In the genomic region with DNA sequence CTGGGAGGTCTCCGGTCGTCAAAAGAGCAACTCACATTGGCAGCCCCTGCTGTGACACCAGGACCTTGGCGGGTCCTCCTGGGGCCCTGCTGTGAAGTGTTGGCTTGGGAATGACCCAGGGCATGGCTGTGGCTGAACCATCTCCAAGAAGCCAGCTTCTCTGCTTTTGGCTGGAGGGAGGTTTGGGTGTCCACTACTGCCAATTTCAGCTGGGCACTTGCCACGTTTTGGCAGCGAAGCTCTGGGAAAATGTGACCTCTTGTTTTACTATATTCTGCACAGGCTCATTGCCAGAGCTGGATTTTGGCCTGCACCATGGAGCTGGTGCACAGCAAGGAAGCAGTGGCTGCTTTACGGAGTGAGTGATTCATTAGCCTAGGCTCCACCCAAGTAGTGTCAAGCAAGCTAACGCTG, we compare ENCODE assay signal across 12 cellular contexts. TPM values are rescaled to one million over a fixed set of nuclear protein-coding genes. Genes with fewer than 3 reads are reported as not detected.
DNase-seq lines count a peak whose midpoint lies in the region; ATAC-seq, FAIRE-seq and TF ChIP-seq lines count a peak whose summit lies in the region.
"Had no signal": no experiment of that assay in that cellular context is flagged by ENCODE, and none has a peak within 500 bp of the region (broad histone marks: within the 10 kb centered on the region; RNA-seq: fewer than 3 reads in every experiment).

No MANE protein-coding gene starts in this region.

- H4K20me1 ChIP-seq in H1 (replicated peaks in 1 of 2; ENCODE audit: control insufficient read depth in 1 of 2, insufficient read depth in 2 of 2, low read length in 2 of 2) (no peaks in the 10 kb centered on the region), HepG2 (ENCODE audit: insufficient read depth, low read length) (no peaks in the 10 kb centered on the region), Karpas-422 (ENCODE audit: insufficient read depth, low read depth, low read length) (no peaks in the 10 kb centered on the region)

- H2BK120ac ChIP-seq in H1 (replicated peaks; ENCODE audit: low read depth, low read length) (no peak overlapping the region), mesendoderm (ENCODE audit: low read depth, low read length) (no peak overlapping the region)

- H3K23ac ChIP-seq in H1 (ENCODE audit: insufficient read length) (no peak overlapping the region), mesendoderm (ENCODE audit: low read length) (no peak overlapping the region)

- H3K4me3 ChIP-seq in H1 (ENCODE audit: extremely low read depth in 1 of 4, insufficient read depth in 2 of 4, low read depth in 3 of 4, low read length in 4 of 4), result no peak overlapping the region
- H3K4me3 ChIP-seq in HepG2 (replicated peaks in 1 of 3; ENCODE audit: insufficient read depth in 1 of 3, low read depth in 2 of 3, low read length in 3 of 3), result no peak overlapping the region
- no peak overlapping the region for H3K4me3 ChIP-seq in thoracic aorta
- no peak overlapping the region for H3K4me3 ChIP-seq in mesendoderm (ENCODE audit: low read length)
- H3K4me3 ChIP-seq in Karpas-422 (ENCODE audit: low read length), result no peak overlapping the region

- WGBS in H1 (ENCODE audit: extremely low coverage in 1 of 2, insufficient coverage in 1 of 2, insufficient read length in 1 of 2, insufficient replicate concordance in 2 of 2, low coverage in 1 of 2, low lambda C conversion rate in 2 of 2, missing lambda C conversion rate in 1 of 2), 2 experiments, result 82% methylated on average over 7 of the region's 7 CpGs; no CpG with 5 or more reads in 1 of the 2 experiments
- 37% methylated on average over 6 of the region's 7 CpGs for WGBS in HepG2 (ENCODE audit: low lambda C conversion rate)
- WGBS in mesendoderm (ENCODE audit: extremely low coverage, insufficient coverage, low lambda C conversion rate), result no CpG with 5 or more reads among the region's 7 CpGs

- H2BK12ac ChIP-seq in H1 (ENCODE audit: low read depth, low read length), result no peak overlapping the region

- CTCF ChIA-PET in H1 (lab: Charles Lee; ENCODE audit: partially characterized antibody) (interaction anchor here (0.5 to 1.3 kb wide), 2 partner anchors 47 to 174 kb away, joined by 3 to 4 read pairs; no protein-coding TSS in a partner anchor), HepG2 (lab: Yijun Ruan, JAX; ENCODE audit: low intra/inter-chr PET ratio, low total read pairs) (no interaction called here), RWPE1 (lab: Yijun Ruan, JAX) (interaction anchor here (0.8 kb wide), 1 partner anchor 10 kb away, joined by 3 read pairs; no protein-coding TSS in a partner anchor)

- ATAC-seq in HepG2 (peak; percentile 31; the same call in 2 of the 3 replicates), thoracic aorta (ENCODE audit: insufficient number of reproducible peaks, low FRiP score, low read depth) (peak; percentile 95)
- ATAC-seq: activated CD8-positive, alpha-beta memory T cell treated with anti-CD3 and anti-CD28 coated beads, Interleukin-2, amount 10 ng/mL, durations not matched to agents 7 days and 5 days had no signal

- intact Hi-C loops in HepG2 (cut with micrococcal nuclease; ENCODE audit: unreplicated experiment), result no loop called here

- H3K23me2 ChIP-seq in H1 (ENCODE audit: low read depth, low read length), result no peaks in the 10 kb centered on the region

- H4K91ac ChIP-seq in H1 (replicated peaks; ENCODE audit: insufficient read length, low read length), result no peak overlapping the region

- H3K56ac ChIP-seq in H1 (replicated peaks; ENCODE audit: insufficient read length, low read depth, low read length) (no peak overlapping the region), mesendoderm (ENCODE audit: low read length) (no peak overlapping the region)

- H3K27me3 ChIP-seq in H1 (replicated peaks in 1 of 4; ENCODE audit: control insufficient read depth in 3 of 4, extremely low read depth in 1 of 4, insufficient read depth in 3 of 4, low read length in 3 of 4), result no peaks in the 10 kb centered on the region
- peaks cover 0 to 1% of the 10 kb centered on the region in 2 experiments; a peak in 1 of 5 replicates for H3K27me3 ChIP-seq in HepG2 (ENCODE audit: control insufficient read depth in 1 of 2, insufficient read depth in 2 of 2, low read length in 2 of 2)
- no peaks in the 10 kb centered on the region for H3K27me3 ChIP-seq in thoracic aorta (replicated peaks; ENCODE audit: insufficient read depth)
- no peaks in the 10 kb centered on the region for H3K27me3 ChIP-seq in mesendoderm (ENCODE audit: insufficient read depth, low read length, poor library complexity)
- no peaks in the 10 kb centered on the region for H3K27me3 ChIP-seq in Karpas-422 (ENCODE audit: low read length)

- no peaks in the 10 kb centered on the region for H3K79me2 ChIP-seq in H1 (ENCODE audit: control insufficient read depth in 1 of 2, insufficient read depth in 2 of 2, low read length in 2 of 2)
- H3K79me2 ChIP-seq in HepG2 (ENCODE audit: insufficient read depth, low read length), result no peaks in the 10 kb centered on the region
- H3K79me2 ChIP-seq in mesendoderm (ENCODE audit: control insufficient read depth, insufficient read depth, low read length), result no peaks in the 10 kb centered on the region
- no peaks in the 10 kb centered on the region for H3K79me2 ChIP-seq in Karpas-422 (ENCODE audit: low read length)

- POLR2A ChIA-PET in H1 (lab: Charles Lee; ENCODE audit: partially characterized antibody), result no interaction called here
- POLR2A ChIA-PET in HepG2 (lab: Yijun Ruan, JAX), result no interaction called here
- POLR2A ChIA-PET in RWPE1 (lab: Yijun Ruan, JAX; ENCODE audit: low non-redundant PET), result no interaction called here

- H3K9me3 ChIP-seq in H1 (ENCODE audit: insufficient read depth in 2 of 2, low read depth in 1 of 2, low read length in 1 of 2) (no peaks in the 10 kb centered on the region), HepG2 (ENCODE audit: low read length) (no peaks in the 10 kb centered on the region), thoracic aorta (no peaks in the 10 kb centered on the region), Karpas-422 (ENCODE audit: low read length) (no peaks in the 10 kb centered on the region)

- in situ Hi-C loops in HepG2 (cut with HindIII; ENCODE audit: extremely low pct_ligation_motif_present, low pct_unique_long_range_greater_than_20kb), result no loop called here

- H2BK5ac ChIP-seq in H1 (ENCODE audit: low read depth, low read length) (no peak overlapping the region), mesendoderm (ENCODE audit: low read length) (no peak overlapping the region)

- H3K9me2 ChIP-seq in Karpas-422 (replicated peaks; ENCODE audit: insufficient read depth, low read length), result no peaks in the 10 kb centered on the region

- H3K14ac ChIP-seq in H1 (ENCODE audit: insufficient read length), result no peak overlapping the region

- TF ChIP-seq POLR2A in H1 (IDR thresholded peaks at IDR 0.05; ENCODE audit: control extremely low read depth in 1 of 2, low read depth in 2 of 2, low read length in 2 of 2) (no peak), HepG2 (IDR thresholded peaks at IDR 0.05; ENCODE audit: insufficient read depth in 1 of 2, low read depth in 2 of 2, low read length in 2 of 2) (no peak)

- H2BK15ac ChIP-seq in H1 (ENCODE audit: low read length) (no peak overlapping the region), mesendoderm (replicated peaks; ENCODE audit: low read depth) (no peak overlapping the region)

- H4K5ac ChIP-seq in H1 (ENCODE audit: insufficient read length, low read depth, low read length) (no peak overlapping the region), mesendoderm (ENCODE audit: low read length) (no peak overlapping the region)

- H3K27ac ChIP-seq in H1 (ENCODE audit: low read depth, low read length) (no peak overlapping the region), HepG2 (ENCODE audit: extremely low read length, insufficient read depth, low read length) (no peak overlapping the region), thoracic aorta (peak overlapping the region; percentile 39 to 65), mesendoderm (ENCODE audit: low read depth, low read length) (no peak overlapping the region), RWPE1 (no peak overlapping the region), Karpas-422 (ENCODE audit: low read length) (no peak overlapping the region)

- no peak overlapping the region for H3K4me2 ChIP-seq in H1 (ENCODE audit: insufficient read depth in 1 of 2, low read depth in 2 of 2, low read length in 2 of 2)
- H3K4me2 ChIP-seq in HepG2 (ENCODE audit: low read depth, low read length), result no peak overlapping the region
- no peak overlapping the region for H3K4me2 ChIP-seq in mesendoderm (ENCODE audit: low read length)
- no peak overlapping the region for H3K4me2 ChIP-seq in Karpas-422 (ENCODE audit: low read depth, low read length, poor library complexity, severe bottlenecking)

- TF ChIP-seq EP300 in H1 (IDR thresholded peaks at IDR 0.05; ENCODE audit: borderline replicate concordance in 1 of 2, low read depth in 2 of 2, low read length in 2 of 2) (no peak), HepG2 (IDR thresholded peaks at IDR 0.05; ENCODE audit: low read depth in 2 of 2, low read length in 2 of 2) (no peak), HepG2 (CRISPR knock-in tag; IDR thresholded peaks at IDR 0.05; ENCODE audit: borderline replicate concordance) (no peak)

- H3K18ac ChIP-seq in H1 (ENCODE audit: extremely low read depth, low read length), result peak overlapping the region; percentile 6; the same call in 1 of the 2 replicates
- no peak overlapping the region for H3K18ac ChIP-seq in mesendoderm (ENCODE audit: low read length)

- H4K8ac ChIP-seq in H1 (ENCODE audit: extremely low read depth, insufficient read depth, low read length) (no peak overlapping the region; the same call in 1 of the 2 replicates), mesendoderm (ENCODE audit: low read depth, low read length) (no peak overlapping the region)

- H3K79me1 ChIP-seq in H1 (ENCODE audit: low read depth, low read length), result no peaks in the 10 kb centered on the region
- H3K79me1 ChIP-seq in mesendoderm (ENCODE audit: low read length), result no peaks in the 10 kb centered on the region

- DNase-seq in NCI-H2196 treated with DMSO at 0.1 percent for 48 hours (lab: John Stamatoyannopoulos, UW; ENCODE audit: unreplicated experiment) (peak; percentile 7), H1 (ENCODE audit: low read depth in 1 of 2, low spot score in 2 of 2) (no peak), HepG2 (ENCODE audit: low spot score) (no peak), thoracic aorta (ENCODE audit: low spot score) (peak; percentile 77), mesendoderm (no peak), RWPE1 (ENCODE audit: low spot score) (no peak), Karpas-422 (no peak), SW 1271 (lab: John Stamatoyannopoulos, UW) (no peak)
- DNase-seq: activated CD8-positive, alpha-beta memory T cell treated with anti-CD3 and anti-CD28 coated beads, Interleukin-2, amount 10 ng/mL, durations not matched to agents 7 days and 5 days; dermis blood vessel endothelial cell; T-helper 2 cell had no signal

- no peak for TF ChIP-seq RAD21 in H1 (IDR thresholded peaks at IDR 0.05 in 1 of 2, conservative IDR thresholded peaks at IDR 0.05 in 1 of 2; ENCODE audit: low read depth in 2 of 2, low read length in 2 of 2)
- no peak for TF ChIP-seq RAD21 in HepG2 (CRISPR knock-in tag; IDR thresholded peaks at IDR 0.05)

- no peak overlapping the region for H3K9ac ChIP-seq in H1 (replicated peaks in 1 of 4; ENCODE audit: extremely low read depth in 1 of 4, low read depth in 3 of 4, low read length in 3 of 4)
- no peak overlapping the region for H3K9ac ChIP-seq in HepG2 (ENCODE audit: insufficient read depth, low read depth, low read length)
- no peak overlapping the region for H3K9ac ChIP-seq in mesendoderm (ENCODE audit: low read length)
- no peak overlapping the region for H3K9ac ChIP-seq in Karpas-422 (ENCODE audit: low read length)

- FAIRE-seq in H1 (lab: Jason Lieb, UNC) (no peak), HepG2 (lab: Jason Lieb, UNC) (no peak)
- FAIRE-seq: GM18507 had no signal

- H2AK5ac ChIP-seq in H1 (ENCODE audit: low read depth, low read length) (no peak overlapping the region), mesendoderm (ENCODE audit: low read length) (no peak overlapping the region)

- no peak overlapping the region for H2BK20ac ChIP-seq in H1 (ENCODE audit: low read length)

- H3K36me3 ChIP-seq in H1 (ENCODE audit: control insufficient read depth in 2 of 4, insufficient read depth in 4 of 4, low read length in 3 of 4) (no peaks in the 10 kb centered on the region), HepG2 (replicated peaks in 1 of 2; ENCODE audit: control insufficient read depth in 1 of 2, insufficient read depth in 2 of 2, low read length in 2 of 2) (no peaks in the 10 kb centered on the region), thoracic aorta (no peaks in the 10 kb centered on the region), mesendoderm (ENCODE audit: control insufficient read depth, insufficient read depth, low read length) (no peaks in the 10 kb centered on the region), Karpas-422 (ENCODE audit: insufficient read depth, low read length) (no peaks in the 10 kb centered on the region)

- H3K4me1 ChIP-seq in H1 (replicated peaks in 1 of 4; ENCODE audit: control insufficient read depth in 3 of 4, insufficient read depth in 4 of 4, low read length in 3 of 4) (peaks cover 0 to 3% (median 0%) of the 10 kb centered on the region in 4 experiments; a peak in 2 of 7 replicates), HepG2 (ENCODE audit: insufficient read depth, low read length) (peaks cover 54% of the 10 kb centered on the region), thoracic aorta (ENCODE audit: control insufficient read depth in 1 of 2, low read depth in 2 of 2) (peaks cover 2 to 10% of the 10 kb centered on the region in 2 donors), mesendoderm (ENCODE audit: control insufficient read depth, low read depth, low read length) (no peaks in the 10 kb centered on the region), Karpas-422 (ENCODE audit: low read length) (no peaks in the 10 kb centered on the region)

- H2AFZ ChIP-seq in H1 (ENCODE audit: low read length) (no peak overlapping the region), HepG2 (ENCODE audit: low read length) (no peak overlapping the region), Karpas-422 (ENCODE audit: low read length) (no peak overlapping the region)

- TF ChIP-seq CTCF in H1 (IDR thresholded peaks at IDR 0.05; ENCODE audit: control extremely low read depth in 1 of 3, insufficient read depth in 1 of 3, low read depth in 1 of 3, low read length in 3 of 3), result no peak
- no peak for TF ChIP-seq CTCF in HepG2 (CRISPR knock-in tag; IDR thresholded peaks at IDR 0.05)
- TF ChIP-seq CTCF in thoracic aorta (IDR thresholded peaks at IDR 0.05), result no peak
- TF ChIP-seq CTCF in RWPE1 (conservative IDR thresholded peaks at IDR 0.05; ENCODE audit: low read depth), result no peak

- BruUV-seq in HepG2 (replicated peaks; lab: Mats Ljungman, UMichigan), result no TSS peak

- H3K4ac ChIP-seq in H1 (replicated peaks; ENCODE audit: insufficient read length, low read depth, low read length), result no peak overlapping the region
- H3K4ac ChIP-seq in mesendoderm (ENCODE audit: low read depth, low read length), result no peak overlapping the region

RNA-seq across cellular contexts. Expression of a gene that starts 24.2 kb away (rescaled TPM):
- total RNA-seq in H1 (2021; fragmentation: NEBNext Ultra II Directional; extraction: Animal tissue kit (Norgen Biotek cat#: 25700)), result 53.9 and 57.0 TPM in 2 replicates
- 33.2 and 36.6 TPM in 2 replicates for polyA plus RNA-seq in H1 (2011; rRNA removed)
- 42.7 TPM for polyA plus RNA-seq in H1 (2011; cell fraction: cytosol; rRNA removed)
- polyA plus RNA-seq in H1 (2011; cell fraction: nucleus; rRNA removed), result 27.2 TPM
- 59.3 to 89.7 TPM (median 68.0 TPM) in 4 replicates for polyA plus RNA-seq in H1 (2012, experiment 1 of 2)
- 20.9 TPM for polyA plus RNA-seq in H1 (2012, experiment 2 of 2)
- 33.7 TPM for polyA plus RNA-seq in H1 (2013, experiment 1 of 2)
- polyA plus RNA-seq in H1 (2013, experiment 2 of 2), result 33.9 TPM
- polyA minus RNA-seq in H1 (2011; rRNA and poly(A)+ RNA removed), result 7.9 and 12.2 TPM in 2 replicates
- polyA minus RNA-seq in H1 (2011; cell fraction: cytosol; rRNA and poly(A)+ RNA removed), result 17.5 TPM
- 9.4 TPM for polyA minus RNA-seq in H1 (2011; cell fraction: nucleus; rRNA and poly(A)+ RNA removed)
- total RNA-seq in HepG2 (2016; rRNA removed; fragmentation: Illumina TruSeq; extraction: Trizol), result 26.8 and 28.5 TPM in 2 replicates
- total RNA-seq in HepG2 (2016; cell fraction: cytosol; rRNA removed; fragmentation: Illumina TruSeq; extraction: Trizol; ENCODE audit: low read depth), result 32.8 and 44.9 TPM in 2 replicates
- 24.0 and 27.8 TPM in 2 replicates for total RNA-seq in HepG2 (2016; cell fraction: insoluble cytoplasmic fraction; rRNA removed; fragmentation: Illumina TruSeq; extraction: Trizol)
- 39.9 and 58.1 TPM in 2 replicates for total RNA-seq in HepG2 (2016; cell fraction: membrane; rRNA removed; fragmentation: Illumina TruSeq; extraction: Trizol)
- 9.4 and 14.7 TPM in 2 replicates for total RNA-seq in HepG2 (2016; cell fraction: nucleus; rRNA removed; fragmentation: Illumina TruSeq; extraction: Trizol)
- 10.6 and 11.7 TPM in 2 replicates for polyA plus RNA-seq in HepG2 (2011; rRNA removed)
- 8.0 and 8.3 TPM in 2 replicates for polyA plus RNA-seq in HepG2 (2011; cell fraction: cytosol; rRNA removed)
- polyA plus RNA-seq in HepG2 (2011; cell fraction: nucleus; rRNA removed), result 7.7 and 10.0 TPM in 2 replicates
- polyA plus RNA-seq in HepG2 (2012), result 19.1 and 21.9 TPM in 2 replicates
- 45.6 and 73.6 TPM in 2 replicates for polyA plus RNA-seq in HepG2 (2016; cell fraction: cytosol; fragmentation: Illumina TruSeq; extraction: Trizol; ENCODE audit: low read depth)
- polyA plus RNA-seq in HepG2 (2016; cell fraction: insoluble cytoplasmic fraction; fragmentation: Illumina TruSeq; extraction: Trizol; ENCODE audit: low read depth), result 34.5 and 47.2 TPM in 2 replicates
- 48.5 and 75.7 TPM in 2 replicates for polyA plus RNA-seq in HepG2 (2016; cell fraction: membrane; fragmentation: Illumina TruSeq; extraction: Trizol; ENCODE audit: low read depth)
- polyA plus RNA-seq in HepG2 (2016; cell fraction: nucleus; fragmentation: Illumina TruSeq; extraction: Trizol; ENCODE audit: insufficient read depth, low read depth), result 26.9 and 36.1 TPM in 2 replicates
- polyA minus RNA-seq in HepG2 (2011; rRNA and poly(A)+ RNA removed; ENCODE audit: low replicate concordance), result 1.9 and 16.7 TPM in 2 replicates
- polyA minus RNA-seq in HepG2 (2011; cell fraction: cytosol; rRNA and poly(A)+ RNA removed), result 3.5 TPM in 1 of 2 replicates, not detected in the other
- polyA minus RNA-seq in HepG2 (2011; cell fraction: nucleus; rRNA and poly(A)+ RNA removed), result 2.2 and 6.6 TPM in 2 replicates
- 10 to 100 TPM in 1 of 2 donors, 1 to 10 TPM in 1; 9.7 to 80.1 TPM for total RNA-seq in thoracic aorta
- polyA plus RNA-seq in mesendoderm (2013, experiment 1 of 2), result 40.2 TPM
- polyA plus RNA-seq in mesendoderm (2013, experiment 2 of 2), result 41.8 TPM
- total RNA-seq in Karpas-422 (2014; rRNA removed; shearing (Covaris generic); ENCODE audit: low replicate concordance), result not detected in 2 replicates

Comparison
In these comparisons a context has a peak if more than half of its experiments do, and no peak if none do; other contexts are left out.
1. DNase-seq: peak in NCI-H2196 treated with DMSO at 0.1 percent for 48 hours (single experiment) and thoracic aorta (single experiment); none in H1 (0 of 2), HepG2 (single experiment), mesendoderm (single experiment), RWPE1 (single experiment), Karpas-422 (single experiment) and SW 1271 (0 of 2).
2. H3K27ac ChIP-seq: peak in thoracic aorta (2 of 2); none in H1 (single experiment), HepG2 (single experiment), mesendoderm (single experiment), RWPE1 (single experiment) and Karpas-422 (single experiment).